18 cellular contexts compared by ENCODE assay signal in the genomic region with DNA sequence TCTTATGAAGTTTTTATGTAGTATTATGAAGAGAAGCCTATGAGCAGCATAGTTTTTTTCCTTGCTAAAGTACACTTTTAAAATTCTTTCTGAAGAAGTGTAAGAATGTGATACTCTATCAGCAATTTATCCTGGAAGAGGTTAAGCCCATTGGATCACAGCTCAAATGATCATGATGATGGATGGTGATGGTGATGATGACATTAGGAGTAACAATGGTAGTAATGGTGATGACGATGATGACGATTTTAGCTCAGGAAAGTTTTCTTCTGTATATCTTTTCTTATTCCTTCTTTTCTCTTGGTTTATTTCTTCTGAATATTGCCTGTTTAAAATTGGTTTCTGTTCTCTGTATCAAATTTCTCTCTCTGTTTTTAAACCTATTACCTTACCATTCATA.
DNase-seq lines count a peak whose midpoint lies in the region; ATAC-seq, FAIRE-seq and TF ChIP-seq lines count a peak whose summit lies in the region.
"Had no signal": no experiment of that assay in that cellular context is flagged by ENCODE, and none has a peak within 500 bp of the region (broad histone marks: within the 10 kb centered on the region; RNA-seq: fewer than 3 reads in every experiment).

No MANE protein-coding gene starts in this region.

- H3K36me3 ChIP-seq in HepG2 (replicated peaks in 1 of 2; ENCODE audit: control insufficient read depth in 1 of 2, insufficient read depth in 2 of 2, low read length in 2 of 2) (no peaks in the 10 kb centered on the region), right lobe of liver (no peaks in the 10 kb centered on the region), K562 (ENCODE audit: control insufficient read depth, insufficient read depth, low read length) (no peaks in the 10 kb centered on the region)
- H3K36me3 ChIP-seq: BE2C, BLaER1 had no signal

- H3K79me2 ChIP-seq in HepG2 (ENCODE audit: insufficient read depth, low read length): no peaks in the 10 kb centered on the region
- no peaks in the 10 kb centered on the region for H3K79me2 ChIP-seq in K562 (ENCODE audit: control insufficient read depth, insufficient read depth, low read length)

- no peak for TF ChIP-seq POLR2A in HepG2 (IDR thresholded peaks at IDR 0.05; ENCODE audit: insufficient read depth in 1 of 2, low read depth in 2 of 2, low read length in 2 of 2)
- no peak for TF ChIP-seq POLR2A in right lobe of liver (IDR thresholded peaks at IDR 0.05)
- no peak for TF ChIP-seq POLR2A in K562 (conservative IDR thresholded peaks at IDR 0.05)

- H3K9me3 ChIP-seq in HepG2 (ENCODE audit: low read length) (no peaks in the 10 kb centered on the region), right lobe of liver (no peaks in the 10 kb centered on the region), K562 (replicated peaks; ENCODE audit: control insufficient read depth, insufficient read depth, low read depth, low read length) (no peaks in the 10 kb centered on the region)
- H3K9me3 ChIP-seq: A549, BE2C, BLaER1 had no signal

- H3K4me1 ChIP-seq in HepG2 (ENCODE audit: insufficient read depth, low read length) (no peaks in the 10 kb centered on the region), right lobe of liver (peaks cover 0 to 16% (median 5%) of the 10 kb centered on the region in 4 donors), K562 (replicated peaks in 1 of 2; ENCODE audit: control insufficient read depth in 2 of 2, insufficient read depth in 2 of 2, low read length in 2 of 2) (no peaks in the 10 kb centered on the region)
- H3K4me1 ChIP-seq: A549, BE2C had no signal

- no peak for TF ChIP-seq RAD21 in HepG2 (CRISPR knock-in tag; IDR thresholded peaks at IDR 0.05)
- no peak for TF ChIP-seq RAD21 in K562 (CRISPR knock-in tag; conservative IDR thresholded peaks at IDR 0.05 in 1 of 2, IDR thresholded peaks at IDR 0.05 in 1 of 2)

- H2AFZ ChIP-seq in HepG2 (ENCODE audit: low read length) (no peak overlapping the region), K562 (ENCODE audit: low read depth, low read length) (no peak overlapping the region)

- DNase-seq in HepG2 (ENCODE audit: low spot score) (no peak), right lobe of liver (no peak), K562 (ENCODE audit: extremely low read depth in 1 of 4, low spot score in 3 of 4) (no peak), NCI-H2107 treated with DMSO at 0.1 percent for 48 hours (lab: John Stamatoyannopoulos, UW; ENCODE audit: unreplicated experiment) (no peak)
- DNase-seq: BE2C; C1 segment of cervical spinal cord; CD4-positive, alpha-beta memory T cell; CD4-positive, CD25-positive, alpha-beta regulatory T cell; CD8-positive, alpha-beta memory T cell; COR-L47; DMS79 treated with DMSO at 0.1 percent for 48 hours; GF-D8 had no signal

- TF ChIP-seq EP300 in HepG2 (IDR thresholded peaks at IDR 0.05; ENCODE audit: low read depth in 2 of 2, low read length in 2 of 2) (no peak), HepG2 (CRISPR knock-in tag; IDR thresholded peaks at IDR 0.05; ENCODE audit: borderline replicate concordance) (no peak), K562 (IDR thresholded peaks at IDR 0.05; ENCODE audit: low read length) (no peak)

- BruUV-seq in HepG2 (replicated peaks; lab: Mats Ljungman, UMichigan): no TSS peak
- BruUV-seq in K562 (replicated peaks; lab: Mats Ljungman, UMichigan): no TSS peak

- FAIRE-seq in HepG2 (lab: Jason Lieb, UNC) (no peak), K562 (lab: Jason Lieb, UNC) (no peak)
- FAIRE-seq: GM12892, GM18507 had no signal

- in situ Hi-C loops in HepG2 (cut with HindIII; ENCODE audit: extremely low pct_ligation_motif_present, low pct_unique_long_range_greater_than_20kb) (no loop called here), K562 (cut with MboI) (no loop called here)

- POLR2A ChIA-PET in HepG2 (lab: Yijun Ruan, JAX): no interaction called here
- POLR2A ChIA-PET in K562 (lab: Yijun Ruan, JAX): no interaction called here

- H3K27me3 ChIP-seq in HepG2 (ENCODE audit: control insufficient read depth in 1 of 2, insufficient read depth in 2 of 2, low read length in 2 of 2) (no peaks in the 10 kb centered on the region), right lobe of liver (no peaks in the 10 kb centered on the region), K562 (ENCODE audit: control insufficient read depth in 2 of 2, insufficient read depth in 2 of 2, low read length in 2 of 2) (no peaks in the 10 kb centered on the region)
- H3K27me3 ChIP-seq: BE2C, BLaER1 had no signal

- H3K9me1 ChIP-seq in K562 (ENCODE audit: control insufficient read depth, insufficient read depth, low read length): no peaks in the 10 kb centered on the region

- H3K4me3 ChIP-seq in HepG2 (replicated peaks in 1 of 3; ENCODE audit: insufficient read depth in 1 of 3, low read depth in 2 of 3, low read length in 3 of 3) (no peak overlapping the region), right lobe of liver (no peak overlapping the region), K562 (no peak overlapping the region)
- H3K4me3 ChIP-seq: A549, BLaER1 had no signal

- H3K27ac ChIP-seq in HepG2 (ENCODE audit: extremely low read length, insufficient read depth, low read length) (no peak overlapping the region), right lobe of liver (no peak overlapping the region), K562 (ENCODE audit: extremely low read depth, low read depth, low read length) (no peak overlapping the region)
- H3K27ac ChIP-seq: 22Rv1, A549, BLaER1 had no signal

- WGBS in HepG2 (ENCODE audit: low lambda C conversion rate): 43% methylated on average over 2 of the region's 2 CpGs
- WGBS in right lobe of liver (ENCODE audit: insufficient coverage, low coverage, low lambda C conversion rate, missing lambda C conversion rate): 89% methylated on average over 2 of the region's 2 CpGs
- 3% methylated on average over 2 of the region's 2 CpGs for WGBS in K562 (ENCODE audit: insufficient coverage, low coverage, missing lambda C conversion rate)

- ATAC-seq in HepG2 (no peak), right lobe of liver (no peak), K562 (no peak), GM21526 (IDR thresholded peaks at IDR 0.05; ENCODE audit: low FRiP score, unreplicated experiment) (no peak)
- ATAC-seq: A549 had no signal

- H4K20me1 ChIP-seq in HepG2 (ENCODE audit: insufficient read depth, low read length): no peaks in the 10 kb centered on the region
- no peaks in the 10 kb centered on the region for H4K20me1 ChIP-seq in K562 (replicated peaks; ENCODE audit: control insufficient read depth, insufficient read depth, low read length)
- H4K20me1 ChIP-seq: BLaER1 had no signal

- TF ChIP-seq CTCF in HepG2 (CRISPR knock-in tag; IDR thresholded peaks at IDR 0.05): no peak
- TF ChIP-seq CTCF in right lobe of liver (IDR thresholded peaks at IDR 0.05): no peak
- no peak for TF ChIP-seq CTCF in K562 (IDR thresholded peaks at IDR 0.05 in 2 of 3, conservative IDR thresholded peaks at IDR 0.05 in 1 of 3; ENCODE audit: insufficient read depth in 2 of 3, low read depth in 1 of 3, low read length in 3 of 3)

- H3K4me2 ChIP-seq in HepG2 (ENCODE audit: low read depth, low read length) (no peak overlapping the region), K562 (ENCODE audit: insufficient read depth, low read length) (no peak overlapping the region)
- H3K4me2 ChIP-seq: A549, BLaER1 had no signal

- intact Hi-C loops in HepG2 (cut with micrococcal nuclease; ENCODE audit: unreplicated experiment): loop anchor here (10.0 kb wide), 1 partner anchor 260 kb away; the partner anchor contains the start of gene DUSP10
- intact Hi-C loops in right lobe of liver (cut with DNase I): no loop called here
- intact Hi-C loops in K562 (cut with micrococcal nuclease): loop anchor here (5.0 to 10.0 kb wide), 3 partner anchors 87 to 450 kb away; partner anchors contain the start of gene DUSP10

- CTCF ChIA-PET in HepG2 (lab: Yijun Ruan, JAX; ENCODE audit: low intra/inter-chr PET ratio, low total read pairs) (no interaction called here), K562 (lab: Yijun Ruan, JAX; ENCODE audit: low intra/inter-chr PET ratio) (no interaction called here)

- H3K9ac ChIP-seq in HepG2 (ENCODE audit: insufficient read depth, low read depth, low read length): no peak overlapping the region
- no peak overlapping the region for H3K9ac ChIP-seq in K562 (ENCODE audit: insufficient read depth in 1 of 2, low read depth in 2 of 2, low read length in 2 of 2)
- H3K9ac ChIP-seq: BLaER1 had no signal

TF ChIP-seq in HepG2, 621 proteins besides CTCF, POLR2A, EP300 and RAD21 (continues in another document):
- TF ChIP-seq CREB1 (IDR thresholded peaks at IDR 0.05): peak; percentile 80
- TF ChIP-seq CREB1 (CRISPR knock-in tag; IDR thresholded peaks at IDR 0.05): no peak

TF ChIP-seq in K562, 482 proteins besides CTCF, POLR2A, EP300 and RAD21 (continues in another document):
- TF ChIP-seq, protein P1, sequence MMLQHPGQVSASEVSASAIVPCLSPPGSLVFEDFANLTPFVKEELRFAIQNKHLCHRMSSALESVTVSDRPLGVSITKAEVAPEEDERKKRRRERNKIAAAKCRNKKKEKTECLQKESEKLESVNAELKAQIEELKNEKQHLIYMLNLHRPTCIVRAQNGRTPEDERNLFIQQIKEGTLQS (IDR thresholded peaks at IDR 0.05): peak; percentile 64
- TF ChIP-seq, protein P1 (CRISPR knock-in tag; conservative IDR thresholded peaks at IDR 0.05): no peak
- TF ChIP-seq ERF (CRISPR knock-in tag; IDR thresholded peaks at IDR 0.05) (no peak), BRF2 (IDR thresholded peaks at IDR 0.05; ENCODE audit: borderline replicate concordance, insufficient read depth, insufficient read length) (no peak), TRIM24 (IDR thresholded peaks at IDR 0.05) (peak in 1 of 2 experiments; percentile 64; a peak in 2 of 4 replicates)

Comparison
In these comparisons a context has a peak if more than half of its experiments do, and no peak if none do; other contexts are left out.
1. intact Hi-C loops: an anchor here in HepG2 (10.0 kb wide) and K562 (5.0 to 10.0 kb wide); none called in right lobe of liver.
2. Of the 241 proteins assayed by ChIP-seq in both HepG2 and K562: peak only in HepG2: none; only in K562: MEIS2; in both: none; in neither: 235; mixed calls (peak in some experiments, not most) for 5.